Comparison of ENCODE assay signal across 1 cellular context in genomic region chr22:28930357-28931007, GRCh38.
TF ChIP-seq lines count a peak whose summit lies in the region.

No MANE protein-coding gene starts in this region.

TF ChIP-seq in HEK293, 187 proteins besides CTCF, POLR2A, EP300 and RAD21 (continued from another document):
- TF ChIP-seq ZNF366 (tag by site-specific recombination; conservative IDR thresholded peaks at IDR 0.05) (no peak), ZIC2 (tag by site-specific recombination; IDR thresholded peaks at IDR 0.05) (peak; percentile 55), ZEB2 (tag by site-specific recombination; IDR thresholded peaks at IDR 0.05) (no peak), PATZ1 (tag by site-specific recombination; IDR thresholded peaks at IDR 0.05) (no peak), SP7 (tag by site-specific recombination; IDR thresholded peaks at IDR 0.05) (no peak), ZFHX2 (tag by site-specific recombination; conservative IDR thresholded peaks at IDR 0.05) (no peak), ZNF623 (tag by site-specific recombination; IDR thresholded peaks at IDR 0.05) (no peak)
TF ChIP-seq in HEK293: peak in this region for 4.
